Comparison of ENCODE assay signal across 21 cellular contexts in genomic region chr11:119634301-119634700, GRCh38.
"Had no signal": no experiment of that assay in that cellular context is flagged by ENCODE, and none has a peak within 500 bp of the region (broad histone marks: within the 10 kb centered on the region; RNA-seq: fewer than 3 reads in every experiment).

No MANE protein-coding gene starts in this region.

- H3K27ac ChIP-seq: HL-60, KMS-11 had no signal

- H3K4me3 ChIP-seq: K562 had no signal

- H3K9me3 ChIP-seq: SK-N-SH had no signal

- H3K4me2 ChIP-seq: KMS-11, SK-N-SH had no signal

- H3K36me3 Mint-ChIP-seq: IgD-negative memory B cell had no signal

- H3K9ac ChIP-seq: KMS-11, SK-N-SH had no signal

- H3K4me3 Mint-ChIP-seq: IgD-negative memory B cell had no signal

- H3K4me1 Mint-ChIP-seq: IgD-negative memory B cell had no signal

- DNase-seq: Kasumi-1, MV-4-11, NCI-H1092, NCI-H1105 treated with DMSO at 0.1 percent for 48 hours, NCI-H1417 treated with DMSO at 0.1 percent for 48 hours, NCI-H146, NCI-H1694 treated with DMSO at 0.1 percent for 48 hours, NCI-H1930, NCI-H2081, NCI-H2107, NCI-H2227 treated with DMSO at 0.1 percent for 48 hours, NCI-H524 treated with DMSO at 0.1 percent for 48 hours, NCI-H69, NCI-H774, Right ventricle myocardium superior, SIG-M5, SK-N-SH had no signal
